21 cellular contexts compared by ENCODE assay signal in genomic region chr5:54272746-54273145, GRCh38.
"Had no signal": no experiment of that assay in that cellular context is flagged by ENCODE, and none has a peak within 500 bp of the region (broad histone marks: within the 10 kb centered on the region; RNA-seq: fewer than 3 reads in every experiment).

No MANE protein-coding gene starts in this region.

- H3K27me3 ChIP-seq: SJSA1 had no signal

- H3K4me1 ChIP-seq: SJSA1 had no signal

- H3K9me3 ChIP-seq: SJSA1 had no signal

- DNase-seq: IMR-90, KBM-7, NCI-H1092, NCI-H1105 treated with DMSO at 0.1 percent for 48 hours, NCI-H1417 treated with DMSO at 0.1 percent for 48 hours, NCI-H146, NCI-H1694 treated with DMSO at 0.1 percent for 48 hours, NCI-H1930, NCI-H2081, NCI-H2107, NCI-H2227 treated with DMSO at 0.1 percent for 48 hours, NCI-H524, NCI-H526 treated with DMSO at 0.1 percent for 48 hours, NCI-H748 treated with DMSO at 0.1 percent for 48 hours, Right ventricle myocardium superior, RPMI8226, SIG-M5 had no signal

- H3K4me3 ChIP-seq: SJSA1, SK-N-MC had no signal

- H3K36me3 ChIP-seq: SJSA1 had no signal

- ATAC-seq: HepG2 had no signal

- FAIRE-seq: HepG2, RCC 7860 had no signal

- H3K27ac ChIP-seq: SJSA1, SK-N-MC had no signal
